ENCODE assay signal across 8 cellular contexts in the genomic region with DNA sequence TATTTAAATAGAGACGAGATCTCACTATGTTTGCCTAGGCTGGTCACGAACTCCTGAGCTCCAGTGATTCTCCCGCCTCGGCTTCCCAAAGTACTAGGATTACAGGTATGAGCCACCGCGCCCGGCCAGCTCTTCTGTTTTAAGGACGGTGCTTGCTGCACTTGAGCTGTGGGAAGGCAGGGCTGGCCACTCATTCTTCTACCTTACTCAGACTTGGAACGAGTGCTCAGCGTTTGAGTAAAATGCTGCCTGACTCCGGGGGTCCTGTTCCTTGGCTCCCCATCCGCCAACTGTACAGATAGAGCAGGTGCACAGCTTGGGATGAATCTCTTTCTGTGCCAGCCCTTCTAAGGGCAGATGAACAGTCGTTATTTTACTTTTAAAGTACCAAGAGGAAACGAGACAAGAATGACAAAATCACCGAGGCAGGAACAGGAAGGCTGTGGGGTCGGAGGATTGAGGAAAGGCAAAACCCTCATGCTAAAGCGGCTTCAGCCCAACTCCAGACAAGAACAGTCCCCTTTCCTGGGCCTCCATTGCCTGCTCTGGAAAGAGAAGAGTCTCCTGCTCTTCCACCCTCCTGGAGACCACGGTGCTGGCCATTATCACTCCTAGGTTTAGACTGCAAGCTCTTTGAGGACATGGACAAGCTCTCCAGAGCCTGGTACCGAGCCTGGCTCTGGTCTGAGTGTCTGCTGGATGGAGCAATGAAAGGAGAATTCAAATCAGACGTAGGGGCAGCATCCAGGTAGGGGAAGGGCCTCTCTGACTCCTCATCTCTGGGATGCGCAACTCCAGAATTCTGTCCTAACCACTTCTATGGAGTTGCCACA. TPM values are rescaled to one million over a fixed set of nuclear protein-coding genes. Genes with fewer than 3 reads are reported as not detected.
DNase-seq lines count a peak whose midpoint lies in the region; ATAC-seq and TF ChIP-seq lines count a peak whose summit lies in the region.

No MANE protein-coding gene starts in this region.

- no peak overlapping the region for H2AK5ac ChIP-seq in trophoblast cell (ENCODE audit: low read length)

- H4K12ac ChIP-seq in trophoblast cell (ENCODE audit: low read depth, low read length), result no peak overlapping the region

- peaks cover 14% of the 10 kb centered on the region for H3K79me1 ChIP-seq in trophoblast cell (ENCODE audit: low read length)

- ATAC-seq in PC-3 (no peak), GM21367 (IDR thresholded peaks at IDR 0.05; ENCODE audit: unreplicated experiment) (no peak)

- no CpG with 5 or more reads among the region's 21 CpGs for WGBS in trophoblast cell (ENCODE audit: extremely low coverage, insufficient coverage, insufficient read length)

- H3K79me2 ChIP-seq in PC-3 (ENCODE audit: low read length) (peaks cover 15% of the 10 kb centered on the region), trophoblast cell (ENCODE audit: control insufficient read depth, insufficient read depth, low read length, poor library complexity) (peaks cover 9% of the 10 kb centered on the region)

- no peak overlapping the region for H3K18ac ChIP-seq in trophoblast cell (ENCODE audit: low read length)

- intact Hi-C loops in PC-3 (cut with micrococcal nuclease) (no loop called here), dorsolateral prefrontal cortex (cut with DNase I) (no loop called here)

- no peak overlapping the region for H2BK12ac ChIP-seq in trophoblast cell (ENCODE audit: low read length)

- peaks cover 23% of the 10 kb centered on the region for H3K4me1 ChIP-seq in PC-3 (ENCODE audit: insufficient read depth, low read length)
- H3K4me1 ChIP-seq in trophoblast cell (ENCODE audit: control insufficient read depth in 1 of 2, insufficient read depth in 2 of 2, low read length in 2 of 2), result peaks cover 16 to 23% of the 10 kb centered on the region in 2 experiments

- H4K20me1 ChIP-seq in PC-3 (ENCODE audit: low read length), result no peaks in the 10 kb centered on the region

- DNase-seq in NCI-H1105 treated with DMSO at 0.1 percent for 48 hours (lab: John Stamatoyannopoulos, UW), result peak; percentile 38
- DNase-seq in NCI-H1105 (lab: John Stamatoyannopoulos, UW), result no peak
- DNase-seq in PC-3, result no peak
- DNase-seq in dorsolateral prefrontal cortex, result peak in 2 of 10 donors; percentile 43 to 66
- peak; percentile 82 to 89 for DNase-seq in trophoblast cell
- DNase-seq in LoVo (ENCODE audit: low spot score), result no peak
- DNase-seq in NCI-H1436 (lab: John Stamatoyannopoulos, UW), result no peak

- H3K36me3 ChIP-seq in PC-3 (ENCODE audit: low read depth, low read length), result no peaks in the 10 kb centered on the region
- H3K36me3 ChIP-seq in trophoblast cell (ENCODE audit: control insufficient read depth in 1 of 2, insufficient read depth in 2 of 2, low read length in 2 of 2), result peaks cover 11% of the 10 kb centered on the region in 2 experiments

- POLR2A ChIA-PET in PC-3 (lab: Charles Lee; ENCODE audit: unreplicated experiment), result no interaction called here

- CTCF ChIA-PET in PC-3 (lab: Charles Lee), result interaction anchor here (0.7 kb wide), 1 partner anchor 9 kb away, joined by 4 read pairs; no protein-coding TSS in a partner anchor

- H3K4me2 ChIP-seq in PC-3 (ENCODE audit: low read length), result peak overlapping the region; percentile 95
- H3K4me2 ChIP-seq in trophoblast cell (ENCODE audit: low read length), result peak overlapping the region; percentile 96

- H3K4me3 ChIP-seq in PC-3 (ENCODE audit: low read length), result peak overlapping the region; percentile 82
- H3K4me3 ChIP-seq in dorsolateral prefrontal cortex, result peak overlapping the region; percentile 61 to 96 (median 77)
- no peak overlapping the region for H3K4me3 ChIP-seq in trophoblast cell (ENCODE audit: low read depth, low read length)

- no peak overlapping the region for H3K14ac ChIP-seq in trophoblast cell (ENCODE audit: low read length)

- H3K27me3 ChIP-seq in PC-3 (ENCODE audit: low read length) (no peaks in the 10 kb centered on the region), dorsolateral prefrontal cortex (no peaks in the 10 kb centered on the region), trophoblast cell (ENCODE audit: insufficient read depth, low read length) (no peaks in the 10 kb centered on the region)

- H3K27ac ChIP-seq in PC-3 (ENCODE audit: low read length), result 0 out of 2 replicates have a peak overlapping the region, but pooled peaks have one; percentile 51
- peak overlapping the region; percentile 59 to 99 (median 97) for H3K27ac ChIP-seq in dorsolateral prefrontal cortex
- no peak overlapping the region for H3K27ac ChIP-seq in trophoblast cell (ENCODE audit: low read depth, low read length)

- TSS peak; percentile 61 for BruUV-seq in PC-3 (replicated peaks; lab: Mats Ljungman, UMichigan)

- H4K91ac ChIP-seq in trophoblast cell (ENCODE audit: low read depth, low read length), result no peak overlapping the region

- no peak overlapping the region for H2BK5ac ChIP-seq in trophoblast cell (ENCODE audit: low read depth, low read length, poor library complexity)

- H3K9ac ChIP-seq in PC-3 (ENCODE audit: low read length) (peak overlapping the region; percentile 78), trophoblast cell (ENCODE audit: low read length) (no peak overlapping the region)

- TF ChIP-seq CTCF in PC-3 (conservative IDR thresholded peaks at IDR 0.05; ENCODE audit: low read depth, low read length), result no peak
- TF ChIP-seq CTCF in dorsolateral prefrontal cortex (IDR thresholded peaks at IDR 0.05 in 54 of 56, conservative IDR thresholded peaks at IDR 0.05 in 2 of 56; ENCODE audit: low read depth in 1 of 56, partially characterized antibody in 56 of 56), result no peak

- H2AFZ ChIP-seq in PC-3 (ENCODE audit: low read length), result peak overlapping the region; percentile 87
- H2AFZ ChIP-seq in trophoblast cell (ENCODE audit: insufficient read depth, low read length, poor library complexity), result no peak overlapping the region

- no peak overlapping the region for H2BK120ac ChIP-seq in trophoblast cell (ENCODE audit: insufficient read depth, low read length, poor library complexity)

- no peak overlapping the region for H4K8ac ChIP-seq in trophoblast cell (ENCODE audit: low read depth, low read length)

- H3K9me3 ChIP-seq in PC-3 (ENCODE audit: low read length) (no peaks in the 10 kb centered on the region), trophoblast cell (ENCODE audit: insufficient read depth, low read depth, low read length) (no peaks in the 10 kb centered on the region)

- no peak overlapping the region for H3K4ac ChIP-seq in trophoblast cell (ENCODE audit: low read depth, low read length)

- no peak overlapping the region for H3K23ac ChIP-seq in trophoblast cell (ENCODE audit: low read length)

- H3F3A ChIP-seq in PC-3 (ENCODE audit: low read length, unreplicated experiment), result no peaks in the 10 kb centered on the region

- H3K9me2 ChIP-seq in PC-3 (replicated peaks; ENCODE audit: low read length), result no peaks in the 10 kb centered on the region

RNA-seq across cellular contexts. Expression of a gene that starts 1.0 kb away (rescaled TPM):
- total RNA-seq in PC-3 (2014; rRNA removed), result 54.0 and 55.5 TPM in 2 replicates
- total RNA-seq in dorsolateral prefrontal cortex, result 100 to 1,000 TPM; 122 to 627 (median 268) TPM
- polyA plus RNA-seq in trophoblast cell (2013), result 40.8 and 42.4 TPM in 2 replicates

RNA-seq across cellular contexts. Expression of a gene that starts 37.1 kb away (rescaled TPM):
- total RNA-seq in PC-3 (2014; rRNA removed), result 22.5 and 24.5 TPM in 2 replicates
- total RNA-seq in dorsolateral prefrontal cortex, result 10 to 100 TPM; 15.6 to 42.0 (median 23.9) TPM
- 12.4 and 13.7 TPM in 2 replicates for polyA plus RNA-seq in trophoblast cell (2013)

RNA-seq across cellular contexts. Expression of a gene that starts 51.1 kb away (rescaled TPM):
- total RNA-seq in PC-3 (2014; rRNA removed) (28.2 and 29.6 TPM in 2 replicates), dorsolateral prefrontal cortex (10 to 100 TPM; 30.5 to 76.8 (median 48.2) TPM)
- 21.0 and 21.1 TPM in 2 replicates for polyA plus RNA-seq in trophoblast cell (2013)

RNA-seq across cellular contexts. Expression of a gene that starts 56.1 kb away (rescaled TPM):
- total RNA-seq in PC-3 (2014; rRNA removed), result 37.5 and 40.3 TPM in 2 replicates
- 10 to 100 TPM; 41.2 to 87.6 (median 55.2) TPM for total RNA-seq in dorsolateral prefrontal cortex
- polyA plus RNA-seq in trophoblast cell (2013), result 26.0 and 27.0 TPM in 2 replicates

Comparison
In these comparisons a context has a peak if more than half of its experiments do, and no peak if none do; other contexts are left out.
1. DNase-seq: peak in NCI-H1105 treated with DMSO at 0.1 percent for 48 hours (single experiment) and trophoblast cell (2 of 2); none in NCI-H1105 (single experiment), PC-3 (single experiment), LoVo (single experiment) and NCI-H1436 (single experiment).